ENCODE assay signal across 15 cellular contexts in genomic region chr15:41795996-41796395, GRCh38. TPM values are rescaled to one million over a fixed set of nuclear protein-coding genes. Genes with fewer than 3 reads are reported as not detected.
DNase-seq lines count a peak whose midpoint lies in the region; ATAC-seq and TF ChIP-seq lines count a peak whose summit lies in the region.
"Had no signal": no experiment of that assay in that cellular context is flagged by ENCODE, and none has a peak within 500 bp of the region (broad histone marks: within the 10 kb centered on the region; RNA-seq: fewer than 3 reads in every experiment).

No MANE protein-coding gene starts in this region.

- peaks cover 12% of the 10 kb centered on the region for H3K36me3 Mint-ChIP-seq in chondrocyte (ENCODE audit: low read depth)
- peaks cover 14% of the 10 kb centered on the region for H3K36me3 Mint-ChIP-seq in nephron (ENCODE audit: low read depth)
- no peaks in the 10 kb centered on the region for H3K36me3 Mint-ChIP-seq in activated T-cell treated with anti-CD3 and anti-CD28 coated beads, Interleukin-2, amount 50 U/mL, for 72 hours (ENCODE audit: insufficient read depth in 2 of 2)

- H3K9me3 ChIP-seq in cardiac muscle cell (ENCODE audit: low read depth): no peaks in the 10 kb centered on the region
- H3K9me3 ChIP-seq in prostate gland: no peaks in the 10 kb centered on the region

- H3K27ac ChIP-seq in cardiac muscle cell (peak overlapping the region; percentile 92), prostate gland (no peak overlapping the region)

- H3K36me3 ChIP-seq in cardiac muscle cell (no peaks in the 10 kb centered on the region), prostate gland (no peaks in the 10 kb centered on the region)

- ATAC-seq in Right ventricle myocardium inferior: no peak
- no peak for ATAC-seq in activated T-cell treated with anti-CD3 and anti-CD28 coated beads, Interleukin-2, amount 50 U/mL, for 72 hours (replicated peaks in 1 of 2)
- ATAC-seq: HCT116 had no signal

- no peak for TF ChIP-seq CTCF in cardiac muscle cell (IDR thresholded peaks at IDR 0.05; ENCODE audit: low read depth, low read length)
- no peak for TF ChIP-seq CTCF in chondrocyte (IDR thresholded peaks at IDR 0.05)
- TF ChIP-seq CTCF in nephron (IDR thresholded peaks at IDR 0.05; ENCODE audit: unreplicated experiment in 3 of 3): no peak
- no peak for TF ChIP-seq CTCF in prostate gland (IDR thresholded peaks at IDR 0.05)

- no peaks in the 10 kb centered on the region for H3K9me3 Mint-ChIP-seq in chondrocyte (ENCODE audit: low read depth)
- H3K9me3 Mint-ChIP-seq in nephron: no peaks in the 10 kb centered on the region
- H3K9me3 Mint-ChIP-seq in activated T-cell treated with anti-CD3 and anti-CD28 coated beads, Interleukin-2, amount 50 U/mL, for 72 hours: no peaks in the 10 kb centered on the region

- no peak for TF ChIP-seq POLR2A in prostate gland (IDR thresholded peaks at IDR 0.05)

- H3K4me3 Mint-ChIP-seq in chondrocyte (ENCODE audit: unreplicated experiment): no peak overlapping the region
- no peak overlapping the region for H3K4me3 Mint-ChIP-seq in nephron
- no peak overlapping the region for H3K4me3 Mint-ChIP-seq in activated T-cell treated with anti-CD3 and anti-CD28 coated beads, Interleukin-2, amount 50 U/mL, for 72 hours

- no peak for DNase-seq in cardiac muscle cell (ENCODE audit: low read depth in 1 of 2, low spot score in 1 of 2)
- DNase-seq in Right ventricle myocardium inferior (ENCODE audit: missing footprints): no peak
- DNase-seq in chondrocyte (ENCODE audit: low spot score): no peak
- no peak for DNase-seq in prostate gland (ENCODE audit: low spot score)
- DNase-seq in effector CD4-positive, alpha-beta T cell: no peak
- no peak for DNase-seq in activated T-cell treated with anti-CD3 and anti-CD28 coated beads, Interleukin-2, amount 50 U/mL, for 72 hours
- DNase-seq in germinal center (ENCODE audit: low spot score): no peak
- DNase-seq: aorta; effector CD8-positive, alpha-beta T cell; kidney glomerular epithelial cell; NCI-H2171; stimulated activated CD4-positive, alpha-beta T cell treated with anti-CD3 and anti-CD28 coated beads, Interleukin-2, amount 100 ng/mL, for 48 hours; stimulated activated naive CD4-positive, alpha-beta T cell had no signal

- H3K27me3 Mint-ChIP-seq in chondrocyte (ENCODE audit: low read depth) (no peaks in the 10 kb centered on the region), nephron (ENCODE audit: low read depth) (no peaks in the 10 kb centered on the region)
- H3K27me3 Mint-ChIP-seq in activated T-cell treated with anti-CD3 and anti-CD28 coated beads, Interleukin-2, amount 50 U/mL, for 72 hours (ENCODE audit: low read depth): no peaks in the 10 kb centered on the region

- H3K27ac Mint-ChIP-seq in chondrocyte (ENCODE audit: unreplicated experiment) (peak overlapping the region; percentile 70), nephron (peak overlapping the region; percentile 92 to 98 (median 93))
- H3K27ac Mint-ChIP-seq in activated T-cell treated with anti-CD3 and anti-CD28 coated beads, Interleukin-2, amount 50 U/mL, for 72 hours: no peak overlapping the region

- intact Hi-C loops in Right ventricle myocardium inferior (cut with DNase I): no loop called here
- intact Hi-C loops in prostate gland (cut with DNase I): no loop called here

- WGBS in prostate gland: 59% methylated on average over 6 of the region's 6 CpGs

- H3K27me3 ChIP-seq in cardiac muscle cell (no peaks in the 10 kb centered on the region), prostate gland (replicated peaks; ENCODE audit: insufficient read depth) (no peaks in the 10 kb centered on the region)

- H3K4me1 ChIP-seq in cardiac muscle cell (ENCODE audit: low read depth): peaks cover 75% of the 10 kb centered on the region
- H3K4me1 ChIP-seq in prostate gland (replicated peaks): no peaks in the 10 kb centered on the region

- H3K4me1 Mint-ChIP-seq in chondrocyte (ENCODE audit: low read depth) (peaks cover 50% of the 10 kb centered on the region), nephron (peaks cover 52% of the 10 kb centered on the region)
- peaks cover 34% of the 10 kb centered on the region for H3K4me1 Mint-ChIP-seq in activated T-cell treated with anti-CD3 and anti-CD28 coated beads, Interleukin-2, amount 50 U/mL, for 72 hours (ENCODE audit: low read depth)

- H3K4me3 ChIP-seq in cardiac muscle cell (no peak overlapping the region), prostate gland (no peak overlapping the region)

RNA-seq across cellular contexts. Expression of gene MAPKBP1, which starts 21.7 kb away (rescaled TPM):
- total RNA-seq in cardiac muscle cell (59.5 and 109 TPM in 2 replicates), Right ventricle myocardium inferior (14.4 TPM), chondrocyte (24.9 to 36.6 TPM (median 27.2 TPM) in 3 replicates), prostate gland (10 to 100 TPM; 17.4 to 62.8 TPM)
- polyA plus RNA-seq in cardiac muscle cell: 37.7 and 55.0 TPM in 2 replicates
- total RNA-seq in activated T-cell treated with anti-CD3 and anti-CD28 coated beads, Interleukin-2, amount 50 U/mL, for 72 hours: 10 to 100 TPM; 16.0 to 17.7 TPM

RNA-seq across cellular contexts. Expression of gene JMJD7, which starts 31.9 kb away (rescaled TPM):
- total RNA-seq in cardiac muscle cell: 22.8 and 29.4 TPM in 2 replicates
- polyA plus RNA-seq in cardiac muscle cell: 17.4 and 27.6 TPM in 2 replicates
- 12.6 TPM for total RNA-seq in Right ventricle myocardium inferior
- total RNA-seq in chondrocyte: 4.9 to 5.4 TPM (median 5.2 TPM) in 3 replicates
- 10 to 100 TPM; 20.7 to 56.6 TPM for total RNA-seq in prostate gland
- total RNA-seq in activated T-cell treated with anti-CD3 and anti-CD28 coated beads, Interleukin-2, amount 50 U/mL, for 72 hours: 10 to 100 TPM; 15.2 to 16.0 TPM

RNA-seq across cellular contexts. Expression of gene PLA2G4B, which starts 42.7 kb away (rescaled TPM):
- total RNA-seq in cardiac muscle cell: 11.8 and 20.1 TPM in 2 replicates
- 29.1 and 32.3 TPM in 2 replicates for polyA plus RNA-seq in cardiac muscle cell
- 5.8 TPM for total RNA-seq in Right ventricle myocardium inferior
- 2.1 to 3.4 TPM (median 2.9 TPM) in 3 replicates for total RNA-seq in chondrocyte
- 1 to 10 TPM; 1.5 to 7.6 TPM for total RNA-seq in prostate gland
- 1 to 10 TPM; 4.4 to 9.1 TPM for total RNA-seq in activated T-cell treated with anti-CD3 and anti-CD28 coated beads, Interleukin-2, amount 50 U/mL, for 72 hours
